Comparison of ENCODE assay signal across 17 cellular contexts in genomic region chr11:118640332-118641154, GRCh38. TPM values are rescaled to one million over a fixed set of nuclear protein-coding genes. Genes with fewer than 3 reads are reported as not detected.
A peak's percentile ranks its signal among the peaks of the same experiment; 100 is the strongest.
DNase-seq lines count a peak whose midpoint lies in the region; ATAC-seq, FAIRE-seq and TF ChIP-seq lines count a peak whose summit lies in the region.
"Had no signal": no experiment of that assay in that cellular context is flagged by ENCODE, and none has a peak within 500 bp of the region (broad histone marks: within the 10 kb centered on the region; RNA-seq: fewer than 3 reads in every experiment).

No MANE protein-coding gene starts in this region.

- H3K36me3 ChIP-seq in adipocyte (ENCODE audit: control insufficient read depth, insufficient read depth, low read length, severe bottlenecking) (peaks cover 99% of the 10 kb centered on the region), left lung (peaks cover 0 to 91% of the 10 kb centered on the region in 2 donors)

- DNase-seq in COLO668 (lab: John Stamatoyannopoulos, UW; ENCODE audit: unreplicated experiment) (peak; percentile 26), M059J (ENCODE audit: low read depth) (peak; percentile 33), adipocyte (ENCODE audit: low read depth) (no peak), left lung (peak in 1 of 2 donors; percentile 52), amniotic stem cell (lab: John Stamatoyannopoulos, UW) (no peak), activated gamma-delta T cell treated with Interleukin-2 at 50 U/mL for 16 hours (no peak), urothelium cell line (ENCODE audit: low spot score) (no peak)
- no peak for DNase-seq in stimulated activated naive CD8-positive, alpha-beta T cell treated with anti-CD3 and anti-CD28 coated beads, Interleukin-15, amount 100 ng/mL, for 72 hours
- DNase-seq: activated CD8-positive, alpha-beta memory T cell treated with anti-CD3 and anti-CD28 coated beads, Interleukin-2, amount 10 ng/mL, durations not matched to agents 7 days and 5 days; foreskin melanocyte; stimulated activated naive B cell treated with anti-CD40 and anti-IgM and Interleukin-4, amounts not matched to agents 10 μg/mL and 1 μg/mL and 100 μg/mL, for 72 hours had no signal

- no peaks in the 10 kb centered on the region for H3K4me1 Mint-ChIP-seq in stimulated activated naive CD8-positive, alpha-beta T cell treated with anti-CD3 and anti-CD28 coated beads, Interleukin-15, amount 100 ng/mL, for 72 hours
- H3K4me1 Mint-ChIP-seq: activated CD8-positive, alpha-beta memory T cell treated with anti-CD3 and anti-CD28 coated beads, Interleukin-2, amount 10 ng/mL, durations not matched to agents 7 days and 5 days; stimulated activated naive B cell treated with anti-CD40 and anti-IgM and Interleukin-4, amounts not matched to agents 10 μg/mL and 1 μg/mL and 100 μg/mL, for 72 hours had no signal

- ATAC-seq in left lung: peak; percentile 20
- ATAC-seq in stimulated activated naive CD8-positive, alpha-beta T cell treated with anti-CD3 and anti-CD28 coated beads, Interleukin-15, amount 100 ng/mL, for 72 hours: no peak
- ATAC-seq: activated CD8-positive, alpha-beta memory T cell treated with anti-CD3 and anti-CD28 coated beads, Interleukin-2, amount 10 ng/mL, durations not matched to agents 7 days and 5 days; activated naive CD4-positive, alpha-beta T cell treated with anti-CD3 and anti-CD28 coated beads, Interleukin-2, amount 50 U/mL, for 72 hours; stimulated activated naive B cell treated with anti-CD40 and anti-IgM and Interleukin-4, amounts not matched to agents 10 μg/mL and 1 μg/mL and 100 μg/mL, for 72 hours had no signal

- H3K4me3 Mint-ChIP-seq in stimulated activated naive CD8-positive, alpha-beta T cell treated with anti-CD3 and anti-CD28 coated beads, Interleukin-15, amount 100 ng/mL, for 72 hours: no peak overlapping the region
- H3K4me3 Mint-ChIP-seq: activated CD8-positive, alpha-beta memory T cell treated with anti-CD3 and anti-CD28 coated beads, Interleukin-2, amount 10 ng/mL, durations not matched to agents 7 days and 5 days; stimulated activated naive B cell treated with anti-CD40 and anti-IgM and Interleukin-4, amounts not matched to agents 10 μg/mL and 1 μg/mL and 100 μg/mL, for 72 hours had no signal

- no peak overlapping the region for H3K27ac Mint-ChIP-seq in stimulated activated naive CD8-positive, alpha-beta T cell treated with anti-CD3 and anti-CD28 coated beads, Interleukin-15, amount 100 ng/mL, for 72 hours
- H3K27ac Mint-ChIP-seq: activated CD8-positive, alpha-beta memory T cell treated with anti-CD3 and anti-CD28 coated beads, Interleukin-2, amount 10 ng/mL, durations not matched to agents 7 days and 5 days; activated naive CD4-positive, alpha-beta T cell treated with anti-CD3 and anti-CD28 coated beads, Interleukin-2, amount 50 U/mL, for 72 hours; stimulated activated naive B cell treated with anti-CD40 and anti-IgM and Interleukin-4, amounts not matched to agents 10 μg/mL and 1 μg/mL and 100 μg/mL, for 72 hours had no signal

- TF ChIP-seq CTCF in left lung (IDR thresholded peaks at IDR 0.05): no peak

- no peaks in the 10 kb centered on the region for H3K9me3 ChIP-seq in adipocyte (ENCODE audit: control insufficient read depth, low read length)
- no peaks in the 10 kb centered on the region for H3K9me3 ChIP-seq in left lung
- H3K9me3 ChIP-seq: pancreas had no signal

- intact Hi-C loops in left lung (cut with DNase I): no loop called here

- no peak overlapping the region for H3K27ac ChIP-seq in left lung
- H3K27ac ChIP-seq: C4-2B, pancreas had no signal

- H3K4me3 ChIP-seq in adipocyte (ENCODE audit: low read length) (no peak overlapping the region), left lung (no peak overlapping the region)
- H3K4me3 ChIP-seq: pancreas had no signal

- peak overlapping the region; percentile 5 for H3K9ac ChIP-seq in adipocyte (ENCODE audit: low read length)

- no peaks in the 10 kb centered on the region for H3K9me3 Mint-ChIP-seq in stimulated activated naive CD8-positive, alpha-beta T cell treated with anti-CD3 and anti-CD28 coated beads, Interleukin-15, amount 100 ng/mL, for 72 hours
- H3K9me3 Mint-ChIP-seq: activated naive CD4-positive, alpha-beta T cell treated with anti-CD3 and anti-CD28 coated beads, Interleukin-2, amount 50 U/mL, for 72 hours; stimulated activated naive B cell treated with anti-CD40 and anti-IgM and Interleukin-4, amounts not matched to agents 10 μg/mL and 1 μg/mL and 100 μg/mL, for 72 hours had no signal

- peaks cover 54% of the 10 kb centered on the region for H3K4me1 ChIP-seq in adipocyte (ENCODE audit: control insufficient read depth, insufficient read depth, low read length)
- H3K4me1 ChIP-seq in left lung: peaks cover 0 to 3% of the 10 kb centered on the region in 2 donors

- H3K27me3 Mint-ChIP-seq in stimulated activated naive CD8-positive, alpha-beta T cell treated with anti-CD3 and anti-CD28 coated beads, Interleukin-15, amount 100 ng/mL, for 72 hours: no peaks in the 10 kb centered on the region

- H3K27me3 ChIP-seq in adipocyte (replicated peaks; ENCODE audit: control insufficient read depth, insufficient read depth, low read length) (no peaks in the 10 kb centered on the region), left lung (no peaks in the 10 kb centered on the region)
- H3K27me3 ChIP-seq: pancreas had no signal

- no peak for FAIRE-seq in urothelium cell line (lab: Jason Lieb, UNC)
- FAIRE-seq: pancreas, TTC549 had no signal

RNA-seq across cellular contexts. Expression of gene PHLDB1, which starts 33.1 kb away (rescaled TPM):
- 66.8 and 76.7 TPM in 2 replicates for total RNA-seq in M059J (2014; rRNA removed; shearing (Covaris generic))
- 100 to 1,000 TPM in 1 of 2 donors, 10 to 100 TPM in 1; 76.5 to 120 TPM for total RNA-seq in left lung

RNA-seq across cellular contexts. Expression of gene TREH, which starts 38.9 kb away (rescaled TPM):
- total RNA-seq in M059J (2014; rRNA removed; shearing (Covaris generic)): not detected in 2 replicates
- not detected for total RNA-seq in left lung
- total RNA-seq: activated CD8-positive, alpha-beta memory T cell treated with anti-CD3 and anti-CD28 coated beads, Interleukin-2, amount 10 ng/mL, durations not matched to agents 7 days and 5 days; activated naive CD4-positive, alpha-beta T cell treated with anti-CD3 and anti-CD28 coated beads, Interleukin-2, amount 50 U/mL, for 72 hours; lower leg skin; RPMI7951 had no signal

Comparison
In these comparisons a context has a peak if more than half of its experiments do, and no peak if none do; other contexts are left out.
1. DNase-seq: peak in COLO668 (single experiment) and M059J (single experiment); none in adipocyte (single experiment), amniotic stem cell (single experiment), stimulated activated naive CD8-positive, alpha-beta T cell treated with anti-CD3 and anti-CD28 coated beads, Interleukin-15, amount 100 ng/mL, for 72 hours (0 of 2), activated gamma-delta T cell treated with Interleukin-2 at 50 U/mL for 16 hours (single experiment) and urothelium cell line (single experiment).